1 cellular context compared by ENCODE assay signal in the genomic region with DNA sequence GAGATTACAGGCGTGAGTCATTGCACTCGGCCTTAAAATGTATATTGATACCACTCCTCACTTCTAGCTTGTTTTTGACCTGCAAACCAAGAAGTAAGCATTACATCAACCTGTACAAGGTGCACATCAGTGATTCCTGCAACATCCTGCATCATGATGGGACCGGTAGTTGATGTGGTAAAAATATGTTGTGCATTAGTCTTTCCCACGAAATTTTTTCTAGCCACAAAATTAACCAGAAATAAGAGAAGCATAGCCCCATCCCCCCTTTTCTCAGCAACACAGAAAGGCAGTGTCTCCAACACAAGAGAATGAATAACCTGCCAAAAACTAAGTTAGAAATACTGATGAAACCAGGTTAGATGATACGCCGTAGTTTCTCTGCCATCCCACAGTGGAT.
TF ChIP-seq lines count a peak whose summit lies in the region.

No MANE protein-coding gene starts in this region.

TF ChIP-seq in IMR-90, 13 proteins besides CTCF, POLR2A, EP300 and RAD21:
- TF ChIP-seq MAZ (IDR thresholded peaks at IDR 0.05; ENCODE audit: borderline replicate concordance, low read depth, low read length) (no peak), RFX5 (IDR thresholded peaks at IDR 0.05; ENCODE audit: low read depth, low read length) (no peak), BHLHE40 (IDR thresholded peaks at IDR 0.05; ENCODE audit: low read depth, low read length) (no peak), NFE2L2 (IDR thresholded peaks at IDR 0.05; ENCODE audit: low read depth, low read length) (no peak), RCOR1 (IDR thresholded peaks at IDR 0.05; ENCODE audit: insufficient replicate concordance, low read length) (no peak), CHD1 (IDR thresholded peaks at IDR 0.05; ENCODE audit: low read depth, low read length) (no peak), CEBPB (IDR thresholded peaks at IDR 0.05; ENCODE audit: low read depth, low read length) (no peak)
- TF ChIP-seq, protein P1, sequence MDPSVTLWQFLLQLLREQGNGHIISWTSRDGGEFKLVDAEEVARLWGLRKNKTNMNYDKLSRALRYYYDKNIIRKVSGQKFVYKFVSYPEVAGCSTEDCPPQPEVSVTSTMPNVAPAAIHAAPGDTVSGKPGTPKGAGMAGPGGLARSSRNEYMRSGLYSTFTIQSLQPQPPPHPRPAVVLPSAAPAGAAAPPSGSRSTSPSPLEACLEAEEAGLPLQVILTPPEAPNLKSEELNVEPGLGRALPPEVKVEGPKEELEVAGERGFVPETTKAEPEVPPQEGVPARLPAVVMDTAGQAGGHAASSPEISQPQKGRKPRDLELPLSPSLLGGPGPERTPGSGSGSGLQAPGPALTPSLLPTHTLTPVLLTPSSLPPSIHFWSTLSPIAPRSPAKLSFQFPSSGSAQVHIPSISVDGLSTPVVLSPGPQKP (IDR thresholded peaks at IDR 0.05; ENCODE audit: borderline replicate concordance, low read depth, low read length), result no peak
- TF ChIP-seq, protein P2, sequence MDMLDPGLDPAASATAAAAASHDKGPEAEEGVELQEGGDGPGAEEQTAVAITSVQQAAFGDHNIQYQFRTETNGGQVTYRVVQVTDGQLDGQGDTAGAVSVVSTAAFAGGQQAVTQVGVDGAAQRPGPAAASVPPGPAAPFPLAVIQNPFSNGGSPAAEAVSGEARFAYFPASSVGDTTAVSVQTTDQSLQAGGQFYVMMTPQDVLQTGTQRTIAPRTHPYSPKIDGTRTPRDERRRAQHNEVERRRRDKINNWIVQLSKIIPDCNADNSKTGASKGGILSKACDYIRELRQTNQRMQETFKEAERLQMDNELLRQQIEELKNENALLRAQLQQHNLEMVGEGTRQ (IDR thresholded peaks at IDR 0.05; ENCODE audit: low read depth, low read length), result no peak
TF ChIP-seq in IMR-90: peak in this region for 0.
